Comparison of ENCODE assay signal across 8 cellular contexts in genomic region chr19:44741841-44742352, GRCh38. TPM values are rescaled to one million over a fixed set of nuclear protein-coding genes. Genes with fewer than 3 reads are reported as not detected.
DNase-seq lines count a peak whose midpoint lies in the region; ATAC-seq and TF ChIP-seq lines count a peak whose summit lies in the region.

No MANE protein-coding gene starts in this region.

- no peak overlapping the region for H3K4me3 ChIP-seq in esophagus (ENCODE audit: low read depth in 1 of 2, low read length in 2 of 2)
- no peak overlapping the region for H3K4me3 ChIP-seq in mucosa of descending colon

- no peaks in the 10 kb centered on the region for H3K36me3 Mint-ChIP-seq in IgD-negative memory B cell

- peak; percentile 70 for DNase-seq in COLO668 (lab: John Stamatoyannopoulos, UW; ENCODE audit: unreplicated experiment)
- DNase-seq in SKM-1 (lab: John Stamatoyannopoulos, UW; ENCODE audit: unreplicated experiment) = peak; percentile 58
- DNase-seq in mucosa of descending colon = peak; percentile 97 to 98 (median 98)
- DNase-seq in ureter (ENCODE audit: low spot score) = peak; percentile 99
- DNase-seq in activated naive CD4-positive, alpha-beta T cell (lab: John Stamatoyannopoulos, UW) = no peak
- DNase-seq in GM20000 (ENCODE audit: low spot score) = no peak

- H3K4me1 ChIP-seq in esophagus (ENCODE audit: control insufficient read depth in 2 of 2, insufficient read depth in 2 of 2, low read length in 1 of 2) = peaks cover 13 to 25% of the 10 kb centered on the region in 2 donors
- peaks cover 67% of the 10 kb centered on the region for H3K4me1 ChIP-seq in mucosa of descending colon (ENCODE audit: low read depth)

- ATAC-seq in mucosa of descending colon = peak; percentile 84

- H3K27me3 Mint-ChIP-seq in IgD-negative memory B cell = no peaks in the 10 kb centered on the region

- peaks cover 0 to 13% (median 6%) of the 10 kb centered on the region in 3 donors for H3K4me1 Mint-ChIP-seq in IgD-negative memory B cell

- no peaks in the 10 kb centered on the region for H3K36me3 ChIP-seq in esophagus (ENCODE audit: control insufficient read depth in 2 of 2, insufficient read depth in 2 of 2, low read length in 1 of 2)
- H3K36me3 ChIP-seq in mucosa of descending colon (ENCODE audit: low read depth) = no peaks in the 10 kb centered on the region

- peak overlapping the region; percentile 94 to 97 for H3K27ac ChIP-seq in esophagus (ENCODE audit: low read depth in 2 of 2, low read length in 1 of 2)

- intact Hi-C loops in mucosa of descending colon (cut with DNase I, micrococcal nuclease) = no loop called here

- no peaks in the 10 kb centered on the region for H3K27me3 ChIP-seq in esophagus (ENCODE audit: control insufficient read depth in 1 of 2, insufficient read depth in 2 of 2, low read length in 2 of 2)

- 8 to 9% methylated on average over 13 of the region's 13 CpGs for WGBS in esophagus, 2 donors

- H3K9me3 Mint-ChIP-seq in IgD-negative memory B cell = no peaks in the 10 kb centered on the region

- no peaks in the 10 kb centered on the region for H3K9me3 ChIP-seq in esophagus (ENCODE audit: control insufficient read depth in 2 of 2, insufficient read depth in 1 of 2, low read depth in 1 of 2, low read length in 1 of 2)
- no peaks in the 10 kb centered on the region for H3K9me3 ChIP-seq in mucosa of descending colon

- H3K27ac Mint-ChIP-seq in IgD-negative memory B cell = peak overlapping the region in 2 of 3 donors; percentile 39 to 57

- peak overlapping the region in 1 of 4 donors; percentile 47 for H3K4me3 Mint-ChIP-seq in IgD-negative memory B cell

- TF ChIP-seq CTCF in mucosa of descending colon (IDR thresholded peaks at IDR 0.05) (no peak), GM20000 (IDR thresholded peaks at IDR 0.05; ENCODE audit: extremely low read depth, missing control alignments) (no peak)

RNA-seq across cellular contexts. Expression of gene BCL3, which starts 6.6 kb away (rescaled TPM):
- 12.6 TPM for polyA plus RNA-seq in IgD-negative memory B cell
- 100 to 1,000 TPM in 1 of 2 donors, 10 to 100 TPM in 1; 64.5 to 107 TPM for polyA plus RNA-seq in esophagus
- 100 to 1,000 TPM in 1 of 3 donors, 10 to 100 TPM in 2; 78.9 to 145 (median 90.6) TPM for total RNA-seq in mucosa of descending colon
- total RNA-seq in ureter = 68.4 TPM

RNA-seq across cellular contexts. Expression of gene CBLC, which starts 35.8 kb away (rescaled TPM):
- polyA plus RNA-seq in IgD-negative memory B cell (not detected), esophagus (10 to 100 TPM; 35.0 to 39.4 TPM)
- total RNA-seq in mucosa of descending colon (10 to 100 TPM; 36.5 to 92.6 (median 59.1) TPM), ureter (49.5 TPM)

RNA-seq across cellular contexts. Expression of gene CEACAM16, which starts 42.9 kb away (rescaled TPM):
- polyA plus RNA-seq in IgD-negative memory B cell (not detected), esophagus (under 1 TPM in 1 of 2 donors, not detected in 1; 0.16 TPM)
- total RNA-seq in mucosa of descending colon (under 1 TPM in 1 of 3 donors, not detected in 2; 0.17 TPM), ureter (not detected)

Comparison
In these comparisons a context has a peak if more than half of its experiments do, and no peak if none do; other contexts are left out.
1. DNase-seq: peak in COLO668 (single experiment), SKM-1 (single experiment), mucosa of descending colon (3 of 3) and ureter (single experiment); none in activated naive CD4-positive, alpha-beta T cell (0 of 4) and GM20000 (single experiment).